In genomic region chr5:23412515-23412914, GRCh38 we compare ENCODE assay signal across 26 cellular contexts.
"Had no signal": no experiment of that assay in that cellular context is flagged by ENCODE, and none has a peak within 500 bp of the region (broad histone marks: within the 10 kb centered on the region; RNA-seq: fewer than 3 reads in every experiment).

No MANE protein-coding gene starts in this region.

- DNase-seq: activated CD4-positive, alpha-beta memory T cell treated with anti-CD3 and anti-CD28 coated beads, Interleukin-2, amount 10 ng/mL, durations not matched to agents 7 days and 5 days; activated CD4-positive, alpha-beta T cell treated with anti-CD3 and anti-CD28 coated beads for 1 hour; activated CD4-positive, alpha-beta T cell treated with anti-CD3 and anti-CD28 coated beads for 48 hours; activated CD4-positive, CD25-positive, alpha-beta regulatory T cell; activated CD8-positive, alpha-beta memory T cell treated with anti-CD3 and anti-CD28 coated beads for 24 hours; activated gamma-delta T cell; activated naive CD4-positive, alpha-beta T cell treated with Interleukin-2 at 50 U/mL for 16 hours; activated naive CD8-positive, alpha-beta T cell treated with anti-CD3 and anti-CD28 coated beads, Interleukin-2, amount 10 ng/mL, durations not matched to agents 7 days and 5 days; activated T-cell treated with anti-CD3 and anti-CD28 coated beads, Interleukin-2, amount 50 U/mL, for 1 hour; amygdala; NCI-H1105 treated with DMSO at 0.1 percent for 48 hours; NCI-H1436; NCI-H1694; NCI-H1930; NCI-H2081 treated with DMSO at 0.1 percent for 48 hours; NCI-H524 treated with DMSO at 0.1 percent for 48 hours; NK-92 treated with Interleukin-12 subunit alpha and Interleukin-12 subunit beta, amount 100 ng/mL, for 24 hours; SHP77; SJCRH30; T1000; WERI-Rb-1 had no signal

- H3K4me2 ChIP-seq: KMS-11 had no signal

- H3K27me3 Mint-ChIP-seq: activated CD4-positive, alpha-beta memory T cell treated with anti-CD3 and anti-CD28 coated beads, Interleukin-2, amount 10 ng/mL, durations not matched to agents 7 days and 5 days; activated naive CD4-positive, alpha-beta T cell treated with anti-CD3 and anti-CD28 coated beads, Interleukin-2, amount 50 U/mL, for 24 hours; activated naive CD8-positive, alpha-beta T cell treated with anti-CD3 and anti-CD28 coated beads, Interleukin-2, amount 10 ng/mL, durations not matched to agents 7 days and 5 days had no signal

- H3K4me3 ChIP-seq: ascending aorta, SJCRH30, SK-N-MC had no signal

- H3K4me1 ChIP-seq: ascending aorta, SJCRH30 had no signal

- H3K9me3 ChIP-seq: ascending aorta, SJCRH30 had no signal

- H3K36me3 Mint-ChIP-seq: activated naive CD4-positive, alpha-beta T cell treated with anti-CD3 and anti-CD28 coated beads, Interleukin-2, amount 50 U/mL, for 24 hours; activated naive CD8-positive, alpha-beta T cell treated with anti-CD3 and anti-CD28 coated beads, Interleukin-2, amount 10 ng/mL, durations not matched to agents 7 days and 5 days had no signal

- H3K36me3 ChIP-seq: ascending aorta, SJCRH30, WERI-Rb-1 had no signal

- H3K27me3 ChIP-seq: ascending aorta, SJCRH30 had no signal

- H3K4me1 Mint-ChIP-seq: activated CD4-positive, alpha-beta memory T cell treated with anti-CD3 and anti-CD28 coated beads, Interleukin-2, amount 10 ng/mL, durations not matched to agents 7 days and 5 days; activated naive CD4-positive, alpha-beta T cell treated with anti-CD3 and anti-CD28 coated beads, Interleukin-2, amount 50 U/mL, for 24 hours; activated naive CD8-positive, alpha-beta T cell treated with anti-CD3 and anti-CD28 coated beads, Interleukin-2, amount 10 ng/mL, durations not matched to agents 7 days and 5 days had no signal

- H3K27ac ChIP-seq: ascending aorta, KMS-11, SJCRH30, SK-N-MC, WERI-Rb-1 had no signal

- H3K27ac Mint-ChIP-seq: activated CD4-positive, alpha-beta memory T cell treated with anti-CD3 and anti-CD28 coated beads, Interleukin-2, amount 10 ng/mL, durations not matched to agents 7 days and 5 days; activated naive CD4-positive, alpha-beta T cell treated with anti-CD3 and anti-CD28 coated beads, Interleukin-2, amount 50 U/mL, for 24 hours; activated naive CD8-positive, alpha-beta T cell treated with anti-CD3 and anti-CD28 coated beads, Interleukin-2, amount 10 ng/mL, durations not matched to agents 7 days and 5 days; activated T-helper 2 cell treated with anti-CD3 and anti-CD28 coated beads, Interferon-gamma antibody, Interleukin-2, Interleukin-4, amounts not matched to agents 10 μg/mL and 5 μg/mL and 100 μg/mL, durations not matched to agents 14 hours and 24 hours and 36 hours had no signal

- H3K9ac ChIP-seq: KMS-11 had no signal

- H3K4me3 Mint-ChIP-seq: activated CD4-positive, alpha-beta memory T cell treated with anti-CD3 and anti-CD28 coated beads, Interleukin-2, amount 10 ng/mL, durations not matched to agents 7 days and 5 days; activated naive CD4-positive, alpha-beta T cell treated with anti-CD3 and anti-CD28 coated beads, Interleukin-2, amount 50 U/mL, for 24 hours; activated naive CD8-positive, alpha-beta T cell treated with anti-CD3 and anti-CD28 coated beads, Interleukin-2, amount 10 ng/mL, durations not matched to agents 7 days and 5 days had no signal
